Comparison of ENCODE assay signal across 12 cellular contexts in the genomic region with DNA sequence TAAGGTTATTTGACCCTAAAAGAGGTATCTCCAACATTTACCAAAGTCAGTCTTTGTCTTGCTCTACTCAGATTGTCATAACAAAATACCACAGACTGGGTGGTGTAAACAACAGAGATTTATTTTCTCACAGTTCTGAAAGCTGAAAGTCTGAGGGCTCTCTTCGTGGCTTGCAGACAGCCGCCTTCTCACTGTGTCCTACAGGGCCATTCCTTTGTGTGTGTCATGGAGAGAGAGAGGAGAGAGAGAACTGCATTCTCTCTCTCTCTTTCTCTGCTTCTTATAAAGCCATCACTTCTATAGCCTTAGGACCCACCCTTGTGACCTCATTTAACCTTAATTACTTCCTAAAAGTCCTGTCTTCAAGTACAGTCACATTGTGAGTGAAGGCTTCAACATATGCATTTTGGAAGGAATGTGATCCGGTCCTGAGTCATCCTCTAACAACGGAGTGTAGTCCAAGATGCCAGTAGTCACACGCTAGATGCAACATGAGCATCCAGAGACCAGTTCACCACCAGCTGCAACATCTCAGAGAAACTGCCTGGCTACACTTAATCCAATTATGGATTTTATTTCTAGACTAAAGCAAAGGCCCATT.
DNase-seq lines count a peak whose midpoint lies in the region; ATAC-seq and TF ChIP-seq lines count a peak whose summit lies in the region.
"Had no signal": no experiment of that assay in that cellular context is flagged by ENCODE, and none has a peak within 500 bp of the region (broad histone marks: within the 10 kb centered on the region; RNA-seq: fewer than 3 reads in every experiment).

No MANE protein-coding gene starts in this region.

- TF ChIP-seq CTCF in GM12865 (IDR thresholded peaks at IDR 0.05; ENCODE audit: insufficient read depth, low read depth, low read length, missing control alignments) = no peak
- TF ChIP-seq CTCF in fibroblast of the aortic adventitia (IDR thresholded peaks at IDR 0.05; ENCODE audit: insufficient read depth, low read length) = no peak

- peak; percentile 96 for ATAC-seq in SK-N-SH treated with all-trans-retinoic acid at 6 μM for 48 hours
- ATAC-seq: left colon; stimulated activated naive CD8-positive, alpha-beta T cell treated with anti-CD3 and anti-CD28 coated beads, Interleukin-15, Interleukin-2, amounts not matched to agents 100 U/mL and 50 U/mL, for 24 hours had no signal

- DNase-seq in GM12865 (ENCODE audit: low read depth) = peak; percentile 12
- DNase-seq in fibroblast of the aortic adventitia (ENCODE audit: low read depth) = peak; percentile 93
- DNase-seq in stromal cell of bone marrow (ENCODE audit: low read depth) = peak; percentile 70
- no peak for DNase-seq in DMS53 (lab: John Stamatoyannopoulos, UW)
- DNase-seq in activated CD4-positive, alpha-beta T cell treated with anti-CD3 and anti-CD28 coated beads for 4 hours = no peak
- no peak for DNase-seq in NCI-H2081 treated with DMSO at 0.1 percent for 48 hours (lab: John Stamatoyannopoulos, UW)
- DNase-seq: activated CD4-positive, CD25-positive, alpha-beta regulatory T cell; glutamatergic neuron; left colon; sigmoid colon; stimulated activated naive CD8-positive, alpha-beta T cell treated with anti-CD3 and anti-CD28 coated beads, Interleukin-15, Interleukin-2, amounts not matched to agents 100 U/mL and 50 U/mL, for 24 hours had no signal

- H3K4me3 ChIP-seq in GM12865 (ENCODE audit: low read depth, low read length) (no peak overlapping the region), fibroblast of the aortic adventitia (ENCODE audit: low read depth, low read length) (no peak overlapping the region)
- H3K4me3 ChIP-seq: sigmoid colon had no signal

TF ChIP-seq in SK-N-SH treated with all-trans-retinoic acid at 6 μM for 48 hours, 23 proteins besides CTCF, POLR2A, EP300 and RAD21:
- TF ChIP-seq, protein P1, sequence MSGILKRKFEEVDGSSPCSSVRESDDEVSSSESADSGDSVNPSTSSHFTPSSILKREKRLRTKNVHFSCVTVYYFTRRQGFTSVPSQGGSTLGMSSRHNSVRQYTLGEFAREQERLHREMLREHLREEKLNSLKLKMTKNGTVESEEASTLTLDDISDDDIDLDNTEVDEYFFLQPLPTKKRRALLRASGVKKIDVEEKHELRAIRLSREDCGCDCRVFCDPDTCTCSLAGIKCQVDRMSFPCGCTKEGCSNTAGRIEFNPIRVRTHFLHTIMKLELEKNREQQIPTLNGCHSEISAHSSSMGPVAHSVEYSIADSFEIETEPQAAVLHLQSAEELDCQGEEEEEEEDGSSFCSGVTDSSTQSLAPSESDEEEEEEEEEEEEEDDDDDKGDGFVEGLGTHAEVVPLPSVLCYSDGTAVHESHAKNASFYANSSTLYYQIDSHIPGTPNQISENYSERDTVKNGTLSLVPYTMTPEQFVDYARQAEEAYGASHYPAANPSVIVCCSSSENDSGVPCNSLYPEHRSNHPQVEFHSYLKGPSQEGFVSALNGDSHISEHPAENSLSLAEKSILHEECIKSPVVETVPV (CRISPR knock-in tag; IDR thresholded peaks at IDR 0.05) = no peak
- TF ChIP-seq PPARA (CRISPR knock-in tag; IDR thresholded peaks at IDR 0.05; ENCODE audit: borderline replicate concordance) = no peak

Comparison
In these comparisons a context has a peak if more than half of its experiments do, and no peak if none do; other contexts are left out.
1. DNase-seq: peak in GM12865 (single experiment), fibroblast of the aortic adventitia (single experiment) and stromal cell of bone marrow (single experiment); none in DMS53 (single experiment), activated CD4-positive, alpha-beta T cell treated with anti-CD3 and anti-CD28 coated beads for 4 hours (0 of 2) and NCI-H2081 treated with DMSO at 0.1 percent for 48 hours (single experiment).